In genomic region chr10:124151466-124152095, GRCh38 we compare ENCODE assay signal across 14 cellular contexts. TPM values are rescaled to one million over a fixed set of nuclear protein-coding genes. Genes with fewer than 3 reads are reported as not detected.
DNase-seq lines count a peak whose midpoint lies in the region; ATAC-seq and TF ChIP-seq lines count a peak whose summit lies in the region.
"Had no signal": no experiment of that assay in that cellular context is flagged by ENCODE, and none has a peak within 500 bp of the region (broad histone marks: within the 10 kb centered on the region; RNA-seq: fewer than 3 reads in every experiment).

No MANE protein-coding gene starts in this region.

- peaks cover 46% of the 10 kb centered on the region for H3K4me1 ChIP-seq in Panc1 (ENCODE audit: control insufficient read depth, insufficient read depth, low read length)
- H3K4me1 ChIP-seq in lower lobe of right lung = peaks cover 29% of the 10 kb centered on the region
- peaks cover 49% of the 10 kb centered on the region for H3K4me1 ChIP-seq in skeletal muscle satellite cell (ENCODE audit: control insufficient read depth, insufficient read depth, low read length)

- no peak for TF ChIP-seq CTCF in Panc1 (IDR thresholded peaks at IDR 0.05)
- TF ChIP-seq CTCF in lower lobe of right lung (IDR thresholded peaks at IDR 0.05) = no peak

- no TSS peak for BruUV-seq in Panc1 (replicated peaks; lab: Mats Ljungman, UMichigan)

- in situ Hi-C loops in Panc1 (cut with HindIII; ENCODE audit: low pct_unique_long_range_greater_than_20kb, low sequenced_read_pairs) = no loop called here

- peak overlapping the region; percentile 71 for H3K9ac ChIP-seq in skeletal muscle satellite cell (ENCODE audit: low read depth, low read length)
- H3K9ac ChIP-seq: neural progenitor cell had no signal

- DNase-seq in H7 = peak; percentile 40
- DNase-seq in Panc1 (ENCODE audit: low read depth, low spot score) = no peak
- DNase-seq in lower lobe of right lung = no peak
- DNase-seq in putamen (ENCODE audit: low spot score) = no peak
- DNase-seq in NCI-H1092 (lab: John Stamatoyannopoulos, UW) = no peak
- DNase-seq in activated CD4-positive, alpha-beta T cell treated with anti-CD3 and anti-CD28 coated beads for 48 hours = no peak
- DNase-seq: NCI-H1694 treated with DMSO at 0.1 percent for 48 hours, NCI-H446 had no signal

- POLR2A ChIA-PET in Panc1 (lab: Charles Lee) = no interaction called here

- no peaks in the 10 kb centered on the region for H3K9me3 ChIP-seq in Panc1 (ENCODE audit: control insufficient read depth, insufficient read depth, low read depth, low read length)
- no peaks in the 10 kb centered on the region for H3K9me3 ChIP-seq in lower lobe of right lung
- H3K9me3 ChIP-seq in skeletal muscle satellite cell (replicated peaks; ENCODE audit: low read length) = no peaks in the 10 kb centered on the region

- peak overlapping the region; percentile 63 for H3K4me2 ChIP-seq in skeletal muscle satellite cell (ENCODE audit: low read length)
- H3K4me2 ChIP-seq: neural progenitor cell had no signal

- no peaks in the 10 kb centered on the region for H3K36me3 ChIP-seq in H7 (replicated peaks; ENCODE audit: control insufficient read depth, insufficient read depth, low read length)
- no peaks in the 10 kb centered on the region for H3K36me3 ChIP-seq in Panc1 (ENCODE audit: control insufficient read depth, insufficient read depth, low read length)
- H3K36me3 ChIP-seq in lower lobe of right lung = no peaks in the 10 kb centered on the region
- H3K36me3 ChIP-seq in skeletal muscle satellite cell (ENCODE audit: insufficient read depth, low read length) = no peaks in the 10 kb centered on the region
- H3K36me3 ChIP-seq: neural progenitor cell had no signal

- CTCF ChIA-PET in Panc1 (lab: Charles Lee) = interaction anchor here (1.0 kb wide), 1 partner anchor 68 kb away, joined by 3 read pairs; no protein-coding TSS in a partner anchor

- H3K4me3 ChIP-seq in H7 (ENCODE audit: insufficient read depth, low read depth, low read length) = no peak overlapping the region
- H3K4me3 ChIP-seq in Panc1 (ENCODE audit: low read depth in 2 of 2, low read length in 2 of 2) = peak overlapping the region in 1 of 2 experiments; percentile 50; a peak in 2 of 4 replicates
- H3K4me3 ChIP-seq in lower lobe of right lung = no peak overlapping the region
- H3K4me3 ChIP-seq in skeletal muscle satellite cell (ENCODE audit: low read length) = no peak overlapping the region
- H3K4me3 ChIP-seq: neural progenitor cell, smooth muscle cell had no signal

- H3K27ac ChIP-seq in Panc1 (ENCODE audit: low read length) = peak overlapping the region; percentile 78
- peak overlapping the region; percentile 71 for H3K27ac ChIP-seq in lower lobe of right lung
- H3K27ac ChIP-seq: neural progenitor cell had no signal

- ATAC-seq in Panc1 = no peak
- no peak for ATAC-seq in lower lobe of right lung
- ATAC-seq in GM18870 (IDR thresholded peaks at IDR 0.05; ENCODE audit: unreplicated experiment) = no peak
- ATAC-seq: SK-N-SH treated with all-trans-retinoic acid at 6 μM for 48 hours; stimulated activated effector memory CD8-positive, alpha-beta T cell treated with anti-CD3 and anti-CD28 coated beads, Interleukin-12 subunit alpha, Interleukin-12 subunit beta, amount 100 ng/mL, for 72 hours had no signal

- H3K27me3 ChIP-seq in H7 (ENCODE audit: control insufficient read depth, insufficient read depth, low read length) (no peaks in the 10 kb centered on the region), Panc1 (ENCODE audit: control insufficient read depth, insufficient read depth, low read length) (no peaks in the 10 kb centered on the region), lower lobe of right lung (ENCODE audit: low read depth) (no peaks in the 10 kb centered on the region), skeletal muscle satellite cell (ENCODE audit: control insufficient read depth, insufficient read depth, low read length) (no peaks in the 10 kb centered on the region)
- H3K27me3 ChIP-seq: neural progenitor cell had no signal

- intact Hi-C loops in Panc1 (cut with micrococcal nuclease; ENCODE audit: unreplicated experiment) = loop anchor here (5.0 kb wide), 1 partner anchor 44 kb away; no protein-coding TSS in a partner anchor
- intact Hi-C loops in lower lobe of right lung (cut with DNase I) = no loop called here

RNA-seq across cellular contexts. Expression of gene CHST15, which starts 58.2 kb away (rescaled TPM):
- 15.7 and 18.4 TPM in 2 replicates for total RNA-seq in H7 (2014; rRNA removed; shearing (Covaris generic))
- 33.2 TPM for total RNA-seq in Panc1 (2021; ENCODE audit: unreplicated experiment)
- polyA plus RNA-seq in Panc1 (2012; ENCODE audit: insufficient read length) = 22.3 TPM
- total RNA-seq in lower lobe of right lung = 36.5 TPM
- total RNA-seq in skeletal muscle satellite cell (2012; rRNA removed) = 1.3 and 3.1 TPM in 2 replicates
